In the genomic region with DNA sequence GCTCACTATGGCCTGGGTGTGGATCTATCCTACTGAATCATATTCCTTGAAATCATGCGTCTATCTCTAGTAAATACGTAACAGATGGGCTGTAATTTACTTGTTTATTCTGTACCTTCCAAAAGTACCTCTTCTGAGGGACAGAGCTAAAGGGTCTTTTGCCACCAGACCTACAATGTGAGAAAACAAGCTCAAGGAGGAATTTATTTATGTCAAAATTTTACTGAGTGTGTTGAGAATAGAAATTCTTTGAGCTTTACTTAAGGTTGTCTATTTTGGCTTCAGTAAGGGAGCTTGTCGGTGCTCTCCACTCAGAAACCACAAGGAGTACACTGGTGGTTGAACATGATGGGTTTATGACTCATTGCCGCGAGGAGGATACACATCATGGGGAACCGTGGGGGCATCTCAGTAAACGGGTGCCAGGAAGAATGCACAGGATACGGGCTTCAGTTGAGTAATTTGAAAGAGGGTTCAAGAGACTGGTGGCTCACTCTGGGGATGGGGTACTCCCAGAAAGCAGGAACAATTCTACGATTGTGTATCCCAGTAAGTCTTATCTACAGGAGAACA, we compare ENCODE assay signal across 8 cellular contexts. TPM values are rescaled to one million over a fixed set of nuclear protein-coding genes. Genes with fewer than 3 reads are reported as not detected.
DNase-seq lines count a peak whose midpoint lies in the region; TF ChIP-seq lines count a peak whose summit lies in the region.

No MANE protein-coding gene starts in this region.

- H3K4me2 ChIP-seq in GM23248 (ENCODE audit: unreplicated experiment) (no peak overlapping the region), Karpas-422 (ENCODE audit: low read depth, low read length, poor library complexity, severe bottlenecking) (no peak overlapping the region)

- H3K27ac ChIP-seq in GM23248, result no peak overlapping the region
- H3K27ac ChIP-seq in Karpas-422 (ENCODE audit: low read length), result no peak overlapping the region

- no peaks in the 10 kb centered on the region for H3K4me1 ChIP-seq in GM23248 (ENCODE audit: insufficient read depth)
- no peaks in the 10 kb centered on the region for H3K4me1 ChIP-seq in Karpas-422 (ENCODE audit: low read length)

- H3F3A ChIP-seq in GM23248 (ENCODE audit: insufficient read depth), result no peaks in the 10 kb centered on the region

- H4K20me1 ChIP-seq in GM23248 (ENCODE audit: insufficient read depth) (no peaks in the 10 kb centered on the region), Karpas-422 (ENCODE audit: insufficient read depth, low read depth, low read length) (no peaks in the 10 kb centered on the region)

- TF ChIP-seq CTCF in GM13977 (IDR thresholded peaks at IDR 0.05; ENCODE audit: extremely low read depth, insufficient read depth, missing control alignments) (no peak), foreskin fibroblast (IDR thresholded peaks at IDR 0.05; ENCODE audit: low read depth, low read length) (no peak)

- H3K9ac ChIP-seq in GM23248, result no peak overlapping the region
- no peak overlapping the region for H3K9ac ChIP-seq in Karpas-422 (ENCODE audit: low read length)

- H2AFZ ChIP-seq in GM23248, result no peak overlapping the region
- H2AFZ ChIP-seq in Karpas-422 (ENCODE audit: low read length), result no peak overlapping the region

- H3K36me3 ChIP-seq in GM23248 (ENCODE audit: low read depth) (no peaks in the 10 kb centered on the region), Karpas-422 (ENCODE audit: insufficient read depth, low read length) (no peaks in the 10 kb centered on the region)

- H3K4me3 ChIP-seq in GM23248, result no peak overlapping the region
- H3K4me3 ChIP-seq in foreskin fibroblast (ENCODE audit: low read depth in 1 of 2, low read length in 2 of 2), result no peak overlapping the region
- H3K4me3 ChIP-seq in Karpas-422 (ENCODE audit: low read length), result no peak overlapping the region

- H3K9me3 ChIP-seq in GM23248 (ENCODE audit: low read depth) (no peaks in the 10 kb centered on the region), Karpas-422 (ENCODE audit: low read length) (no peaks in the 10 kb centered on the region)

- H3K27me3 ChIP-seq in GM23248 (replicated peaks; ENCODE audit: insufficient read depth) (no peaks in the 10 kb centered on the region), Karpas-422 (ENCODE audit: low read length) (no peaks in the 10 kb centered on the region)

- H3K79me2 ChIP-seq in GM23248 (ENCODE audit: insufficient read depth) (no peaks in the 10 kb centered on the region), Karpas-422 (ENCODE audit: low read length) (no peaks in the 10 kb centered on the region)

- H3K9me2 ChIP-seq in GM23248 (ENCODE audit: insufficient read depth), result no peaks in the 10 kb centered on the region
- H3K9me2 ChIP-seq in Karpas-422 (replicated peaks; ENCODE audit: insufficient read depth, low read length), result no peaks in the 10 kb centered on the region

- 44 to 50% methylated on average over 9 of the region's 9 CpGs for WGBS in GM23248 (ENCODE audit: low coverage in 1 of 2, low lambda C conversion rate in 2 of 2, missing lambda C conversion rate in 2 of 2), 2 experiments

- DNase-seq in GM13977 (ENCODE audit: low spot score) (peak; percentile 9), GM23248 (peak; percentile 65), MV-4-11 (lab: John Stamatoyannopoulos, UW) (peak; percentile 52), foreskin fibroblast (peak; percentile 18 to 42), 8988T (no peak), Karpas-422 (no peak), NCI-H526 (lab: John Stamatoyannopoulos, UW) (no peak)
- no peak for DNase-seq in activated CD8-positive, alpha-beta memory T cell treated with anti-CD3 and anti-CD28 coated beads for 24 hours

- in situ Hi-C loops in GM13977 (cut with MboI; ENCODE audit: low pct_unique_long_range_greater_than_20kb, low sequenced_read_pairs, unreplicated experiment), result no loop called here
- in situ Hi-C loops in GM23248 (cut with MboI), result no loop called here

RNA-seq across cellular contexts. Expression of a gene that starts 3.0 kb away (rescaled TPM):
- 25.9 and 53.1 TPM in 2 replicates for total RNA-seq in GM23248 (2014; rRNA removed; shearing (Covaris generic))
- 8.8 and 10.9 TPM in 2 replicates for polyA plus RNA-seq in GM23248 (2016; fragmentation: Nextera tagmentation; extraction: Ambion mirVana)
- 3.1 and 4.8 TPM in 2 replicates for total RNA-seq in Karpas-422 (2014; rRNA removed; shearing (Covaris generic); ENCODE audit: low replicate concordance)

Comparison
In these comparisons a context has a peak if more than half of its experiments do, and no peak if none do; other contexts are left out.
1. DNase-seq: peak in GM13977 (single experiment), GM23248 (single experiment), MV-4-11 (single experiment) and foreskin fibroblast (2 of 2); none in 8988T (single experiment), Karpas-422 (single experiment), NCI-H526 (0 of 2) and activated CD8-positive, alpha-beta memory T cell treated with anti-CD3 and anti-CD28 coated beads for 24 hours (single experiment).